ENCODE assay signal across 8 cellular contexts in genomic region chr10:102420810-102421644, GRCh38. TPM values are rescaled to one million over a fixed set of nuclear protein-coding genes. Genes with fewer than 3 reads are reported as not detected.
DNase-seq lines count a peak whose midpoint lies in the region; ATAC-seq, FAIRE-seq and TF ChIP-seq lines count a peak whose summit lies in the region.

Gene FBXL15 (plus strand): TSS chr10:102420836. CDS start chr10:102421130, 294 bp downstream.

- H3K27ac ChIP-seq in angular gyrus (ENCODE audit: low read depth, low read length) (peak within 1 kb of the TSS; percentile 81), psoas muscle (peak within 1 kb of the TSS; percentile 87)

- no peaks in the 10 kb centered on the region for H3K9me3 ChIP-seq in psoas muscle

- 0 to 1% (median 0%) methylated on average over 56 to 67 of the region's 67 CpGs for WGBS in psoas muscle, 3 donors

- ATAC-seq in HG02938 (IDR thresholded peaks at IDR 0.05; ENCODE audit: unreplicated experiment) (peak; percentile 58), left ventricle myocardium superior (peak; percentile 88), psoas muscle (peak; percentile 89 to 91 (median 90))

- peaks cover 20% of the 10 kb centered on the region for H3K4me1 ChIP-seq in psoas muscle

- H3K36me3 ChIP-seq in psoas muscle (ENCODE audit: insufficient read depth in 1 of 2, low read depth in 1 of 2), result peaks cover 0 to 23% of the 10 kb centered on the region in 2 donors

- DNase-seq in NCI-H187 (lab: John Stamatoyannopoulos, UW) (peak; percentile 75 to 96), T-helper 2 cell (peak; percentile 70 to 95 (median 91)), left ventricle myocardium superior (peak; percentile 96), psoas muscle (peak; percentile 95 to 98), urothelium cell line (ENCODE audit: low spot score) (peak; percentile 96)

- H3K27me3 ChIP-seq in psoas muscle (ENCODE audit: insufficient read depth in 3 of 3, low read length in 2 of 3), result peaks cover 0 to 23% (median 2%) of the 10 kb centered on the region in 3 donors

- no peak for TF ChIP-seq CTCF in psoas muscle (IDR thresholded peaks at IDR 0.05)

- FAIRE-seq in urothelium cell line (lab: Jason Lieb, UNC), result peak; percentile 92

- H3K4me3 ChIP-seq in psoas muscle, result peak within 1 kb of the TSS; percentile 98

- TF ChIP-seq POLR2A in GM15510 (IDR thresholded peaks at IDR 0.05; ENCODE audit: borderline replicate concordance, extremely low read depth, insufficient read length), result peak; percentile 37

- intact Hi-C loops in left ventricle myocardium superior (cut with micrococcal nuclease), result no loop called here
- intact Hi-C loops in psoas muscle (cut with DNase I), result loop anchor here in 1 of 2 donors (5.0 kb wide), 1 partner anchor 56 kb away; no protein-coding TSS in a partner anchor

RNA-seq across cellular contexts. Expression of gene FBXL15, which starts in this region (rescaled TPM):
- 9.1 TPM for total RNA-seq in left ventricle myocardium superior
- 10 to 100 TPM in 2 of 4 donors, 1 to 10 TPM in 2; 7.9 to 13.3 (median 9.5) TPM for total RNA-seq in psoas muscle
- 10 to 100 TPM; 10.8 to 14.8 (median 13.0) TPM for polyA plus RNA-seq in psoas muscle

Comparison
In these comparisons a context has a peak if more than half of its experiments do, and no peak if none do; other contexts are left out.
1. Peak in every context shown above with its lines: DNase-seq, ATAC-seq, H3K4me3 ChIP-seq and H3K27ac ChIP-seq.